ENCODE assay signal across 19 cellular contexts in the genomic region with DNA sequence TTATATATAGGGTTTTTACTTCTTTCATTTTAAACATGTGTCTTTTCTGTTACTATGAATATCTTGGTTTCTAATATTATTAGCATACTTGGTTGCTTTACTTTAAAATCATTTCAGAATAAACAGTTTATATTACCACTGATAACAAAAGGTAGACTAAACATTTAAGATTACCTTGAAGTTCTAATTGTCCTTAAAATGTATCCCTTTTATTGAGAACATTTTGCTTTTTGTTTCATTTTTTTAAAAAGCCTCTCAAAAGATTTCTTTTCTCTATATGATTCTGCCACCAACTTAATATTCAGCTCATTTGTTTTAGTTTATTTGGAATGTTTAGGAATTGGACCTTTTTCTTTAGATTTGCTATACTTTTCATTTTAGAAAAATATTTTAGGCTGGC. TPM values are rescaled to one million over a fixed set of nuclear protein-coding genes. Genes with fewer than 3 reads are reported as not detected.
DNase-seq lines count a peak whose midpoint lies in the region; ATAC-seq, FAIRE-seq and TF ChIP-seq lines count a peak whose summit lies in the region.
"Had no signal": no experiment of that assay in that cellular context is flagged by ENCODE, and none has a peak within 500 bp of the region (broad histone marks: within the 10 kb centered on the region; RNA-seq: fewer than 3 reads in every experiment).

No MANE protein-coding gene starts in this region.

- intact Hi-C loops in tibial artery (cut with DNase I; ENCODE audit: low total_unique reads), result no loop called here

- H3K9ac ChIP-seq in endodermal cell (ENCODE audit: extremely low read depth, low read length, poor library complexity, severe bottlenecking), result no peak overlapping the region

- H3K27ac Mint-ChIP-seq in activated T-cell treated with anti-CD3 and anti-CD28 coated beads, Interleukin-2, amount 50 U/mL, for 72 hours, result peak overlapping the region; percentile 49
- H3K27ac Mint-ChIP-seq in immature natural killer cell (peak overlapping the region in 5 of 6 donors; percentile 10 to 49 (median 34)), endodermal cell (no peak overlapping the region)

- no peak overlapping the region for H3K4me3 ChIP-seq in tibial artery
- H3K4me3 ChIP-seq in endodermal cell (ENCODE audit: low read length), result no peak overlapping the region
- H3K4me3 ChIP-seq: BLaER1 treated with 17β-estradiol and CSF1 and Interleukin-3, amounts not matched to agents 10 nM and 100 nM; MG63 had no signal

- no peaks in the 10 kb centered on the region for H3K27me3 Mint-ChIP-seq in activated T-cell treated with anti-CD3 and anti-CD28 coated beads, Interleukin-2, amount 50 U/mL, for 72 hours (ENCODE audit: low read depth)
- no peaks in the 10 kb centered on the region for H3K27me3 Mint-ChIP-seq in activated T-cell treated with anti-CD3 and anti-CD28 coated beads, Interleukin-2, amount 50 U/mL, for 4 hours (ENCODE audit: low read depth)
- H3K27me3 Mint-ChIP-seq in immature natural killer cell (ENCODE audit: low read depth in 3 of 3) (peaks cover 2 to 8% (median 3%) of the 10 kb centered on the region in 3 donors), endodermal cell (ENCODE audit: insufficient read depth) (no peaks in the 10 kb centered on the region)

- H3K9me3 Mint-ChIP-seq in activated T-cell treated with anti-CD3 and anti-CD28 coated beads, Interleukin-2, amount 50 U/mL, for 72 hours, result peaks cover 0 to 4% of the 10 kb centered on the region in 2 donors
- H3K9me3 Mint-ChIP-seq in activated T-cell treated with anti-CD3 and anti-CD28 coated beads, Interleukin-2, amount 50 U/mL, for 4 hours, result no peaks in the 10 kb centered on the region
- H3K9me3 Mint-ChIP-seq in immature natural killer cell (no peaks in the 10 kb centered on the region), endodermal cell (peaks cover 1% of the 10 kb centered on the region)

- H3K27ac ChIP-seq in tibial artery (peak overlapping the region; percentile 24 to 47), endodermal cell (ENCODE audit: low read depth, low read length) (no peak overlapping the region)
- H3K27ac ChIP-seq: BLaER1 treated with 17β-estradiol and CSF1 and Interleukin-3, amounts not matched to agents 10 nM and 100 nM had no signal

- H3K9me3 ChIP-seq in tibial artery, result no peaks in the 10 kb centered on the region
- no peaks in the 10 kb centered on the region for H3K9me3 ChIP-seq in endodermal cell (ENCODE audit: control insufficient read depth, low read length)
- H3K9me3 ChIP-seq: BLaER1 treated with 17β-estradiol and CSF1 and Interleukin-3, amounts not matched to agents 10 nM and 100 nM; Caco-2 had no signal

- FAIRE-seq in G401.6 (lab: Jason Lieb, UNC), result peak; percentile 33
- FAIRE-seq: HepG2 had no signal

- H3K27me3 ChIP-seq in tibial artery (no peaks in the 10 kb centered on the region), endodermal cell (ENCODE audit: control insufficient read depth, insufficient read depth, low read length, poor library complexity, severe bottlenecking) (no peaks in the 10 kb centered on the region)
- H3K27me3 ChIP-seq: BLaER1 treated with 17β-estradiol and CSF1 and Interleukin-3, amounts not matched to agents 10 nM and 100 nM; MG63 had no signal

- H3K36me3 ChIP-seq in tibial artery (peaks cover 0 to 19% (median 13%) of the 10 kb centered on the region in 3 donors), endodermal cell (ENCODE audit: control insufficient read depth, insufficient read depth, low read length) (peaks cover 34% of the 10 kb centered on the region)

- ATAC-seq in activated T-cell treated with anti-CD3 and anti-CD28 coated beads, Interleukin-2, amount 50 U/mL, for 72 hours (replicated peaks in 1 of 2), result no peak
- no peak for ATAC-seq in activated T-cell treated with anti-CD3 and anti-CD28 coated beads, Interleukin-2, amount 50 U/mL, for 4 hours
- ATAC-seq in HG02973 (IDR thresholded peaks at IDR 0.05; ENCODE audit: unreplicated experiment), result no peak
- ATAC-seq: HepG2 had no signal

- DNase-seq in activated T-cell treated with anti-CD3 and anti-CD28 coated beads, Interleukin-2, amount 50 U/mL, for 72 hours, result no peak
- no peak for DNase-seq in activated T-cell treated with anti-CD3 and anti-CD28 coated beads, Interleukin-2, amount 50 U/mL, for 4 hours
- DNase-seq in immature natural killer cell (no peak), tibial artery (no peak), endodermal cell (no peak), NCI-H2196 (lab: John Stamatoyannopoulos, UW; ENCODE audit: unreplicated experiment) (no peak)
- DNase-seq: 8988T, DMS153, GOT3, MG63, NCI-H1092 treated with DMSO at 0.1 percent for 48 hours, NCI-H2107, NCI-H226, NCI-H524 treated with DMSO at 0.1 percent for 48 hours had no signal

- peaks cover 14 to 69% (median 50%) of the 10 kb centered on the region in 4 donors for H3K4me1 ChIP-seq in tibial artery
- H3K4me1 ChIP-seq in endodermal cell (ENCODE audit: control insufficient read depth, insufficient read depth, low read length), result no peaks in the 10 kb centered on the region

- peaks cover 9 to 19% of the 10 kb centered on the region in 2 donors for H3K36me3 Mint-ChIP-seq in activated T-cell treated with anti-CD3 and anti-CD28 coated beads, Interleukin-2, amount 50 U/mL, for 72 hours (ENCODE audit: insufficient read depth in 2 of 2)
- H3K36me3 Mint-ChIP-seq in activated T-cell treated with anti-CD3 and anti-CD28 coated beads, Interleukin-2, amount 50 U/mL, for 4 hours (ENCODE audit: insufficient read depth), result peaks cover 29% of the 10 kb centered on the region
- H3K36me3 Mint-ChIP-seq in immature natural killer cell, result peaks cover 13 to 22% (median 22%) of the 10 kb centered on the region in 3 donors
- peaks cover 37% of the 10 kb centered on the region for H3K36me3 Mint-ChIP-seq in endodermal cell (ENCODE audit: low read depth)

- TF ChIP-seq CTCF in tibial artery (IDR thresholded peaks at IDR 0.05) (no peak), endodermal cell (conservative IDR thresholded peaks at IDR 0.05) (no peak)

- H3K4me3 Mint-ChIP-seq in activated T-cell treated with anti-CD3 and anti-CD28 coated beads, Interleukin-2, amount 50 U/mL, for 72 hours, result no peak overlapping the region
- no peak overlapping the region for H3K4me3 Mint-ChIP-seq in activated T-cell treated with anti-CD3 and anti-CD28 coated beads, Interleukin-2, amount 50 U/mL, for 4 hours
- H3K4me3 Mint-ChIP-seq in immature natural killer cell (no peak overlapping the region), endodermal cell (no peak overlapping the region)

- H3K4me1 Mint-ChIP-seq in activated T-cell treated with anti-CD3 and anti-CD28 coated beads, Interleukin-2, amount 50 U/mL, for 72 hours (ENCODE audit: low read depth), result peaks cover 80% of the 10 kb centered on the region
- H3K4me1 Mint-ChIP-seq in activated T-cell treated with anti-CD3 and anti-CD28 coated beads, Interleukin-2, amount 50 U/mL, for 4 hours (ENCODE audit: low read depth), result peaks cover 75% of the 10 kb centered on the region
- H3K4me1 Mint-ChIP-seq in immature natural killer cell (peaks cover 72 to 86% of the 10 kb centered on the region in 2 donors), endodermal cell (peaks cover 13% of the 10 kb centered on the region)

RNA-seq across cellular contexts. Expression of a gene that starts 39.6 kb away (rescaled TPM):
- total RNA-seq in activated T-cell treated with anti-CD3 and anti-CD28 coated beads, Interleukin-2, amount 50 U/mL, for 72 hours, result 100 to 1,000 TPM; 106 to 113 TPM
- 10 to 100 TPM; 83.2 to 90.5 (median 84.0) TPM for total RNA-seq in activated T-cell treated with anti-CD3 and anti-CD28 coated beads, Interleukin-2, amount 50 U/mL, for 4 hours
- polyA plus RNA-seq in immature natural killer cell, result 10 to 100 TPM; 12.1 to 91.3 (median 23.0) TPM
- 10 to 100 TPM; 61.4 to 62.7 TPM for total RNA-seq in endodermal cell
- polyA plus RNA-seq in endodermal cell (2013, experiment 1 of 2), result 49.1 TPM
- 45.9 TPM for polyA plus RNA-seq in endodermal cell (2013, experiment 2 of 2)

RNA-seq across cellular contexts. Expression of a gene that starts 51.4 kb away (rescaled TPM):
- total RNA-seq in activated T-cell treated with anti-CD3 and anti-CD28 coated beads, Interleukin-2, amount 50 U/mL, for 72 hours, result 10 to 100 TPM; 21.4 to 26.5 TPM
- total RNA-seq in activated T-cell treated with anti-CD3 and anti-CD28 coated beads, Interleukin-2, amount 50 U/mL, for 4 hours, result 1 to 10 TPM; 4.6 to 5.8 (median 5.7) TPM
- 10 to 100 TPM; 12.8 to 26.3 (median 26.1) TPM for polyA plus RNA-seq in immature natural killer cell
- total RNA-seq in endodermal cell, result 10 to 100 TPM; 26.5 to 32.8 TPM
- polyA plus RNA-seq in endodermal cell (2013, experiment 1 of 2), result 23.7 TPM
- polyA plus RNA-seq in endodermal cell (2013, experiment 2 of 2), result 23.3 TPM
